8 cellular contexts compared by ENCODE assay signal in the genomic region with DNA sequence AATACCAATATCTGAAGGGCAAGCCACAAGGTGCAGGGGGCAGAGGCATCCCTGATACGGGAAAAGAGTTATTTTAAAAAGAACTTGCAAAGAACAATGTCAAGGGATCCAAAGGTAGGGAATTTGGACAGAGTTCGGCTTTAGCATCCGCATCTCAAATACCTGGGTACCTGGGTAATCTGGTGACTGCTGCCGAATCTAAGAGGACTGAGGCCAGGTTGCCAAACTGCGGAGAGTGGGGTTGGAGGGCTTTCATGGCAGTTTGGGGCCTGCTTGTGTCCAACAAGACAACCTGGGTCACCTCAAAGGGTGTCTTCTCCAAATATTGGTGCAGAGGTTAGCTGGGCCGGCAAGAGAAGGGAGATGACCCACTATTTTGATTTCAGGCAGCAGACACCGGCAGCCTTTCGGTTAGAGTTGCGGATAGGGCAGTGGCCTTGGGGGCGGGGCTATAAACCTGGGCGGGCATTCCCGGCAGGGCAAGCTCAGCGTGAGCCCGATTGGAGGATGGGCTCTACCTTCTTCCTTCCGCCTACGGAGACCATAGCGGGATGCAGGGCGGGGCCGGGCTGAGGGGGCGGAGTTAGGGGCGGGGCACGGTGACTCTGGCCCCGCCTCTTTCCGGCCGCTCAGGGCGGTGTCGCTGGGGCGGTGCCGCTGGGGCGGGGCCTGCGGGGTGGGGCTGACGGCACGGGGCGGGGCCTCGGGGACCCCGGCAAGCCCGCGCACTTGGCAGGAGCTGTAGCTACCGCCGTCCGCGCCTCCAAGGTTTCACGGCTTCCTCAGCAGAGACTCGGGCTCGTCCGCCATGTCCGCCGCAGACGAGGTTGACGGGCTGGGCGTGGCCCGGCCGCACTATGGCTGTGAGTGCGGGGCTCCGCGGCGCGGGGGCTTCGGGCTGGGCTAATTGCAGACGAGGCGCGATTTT. TPM values are rescaled to one million over a fixed set of nuclear protein-coding genes. Genes with fewer than 3 reads are reported as not detected.
A peak's percentile ranks its signal among the peaks of the same experiment; 100 is the strongest.
DNase-seq lines count a peak whose midpoint lies in the region; ATAC-seq and TF ChIP-seq lines count a peak whose summit lies in the region.

A gene with protein sequence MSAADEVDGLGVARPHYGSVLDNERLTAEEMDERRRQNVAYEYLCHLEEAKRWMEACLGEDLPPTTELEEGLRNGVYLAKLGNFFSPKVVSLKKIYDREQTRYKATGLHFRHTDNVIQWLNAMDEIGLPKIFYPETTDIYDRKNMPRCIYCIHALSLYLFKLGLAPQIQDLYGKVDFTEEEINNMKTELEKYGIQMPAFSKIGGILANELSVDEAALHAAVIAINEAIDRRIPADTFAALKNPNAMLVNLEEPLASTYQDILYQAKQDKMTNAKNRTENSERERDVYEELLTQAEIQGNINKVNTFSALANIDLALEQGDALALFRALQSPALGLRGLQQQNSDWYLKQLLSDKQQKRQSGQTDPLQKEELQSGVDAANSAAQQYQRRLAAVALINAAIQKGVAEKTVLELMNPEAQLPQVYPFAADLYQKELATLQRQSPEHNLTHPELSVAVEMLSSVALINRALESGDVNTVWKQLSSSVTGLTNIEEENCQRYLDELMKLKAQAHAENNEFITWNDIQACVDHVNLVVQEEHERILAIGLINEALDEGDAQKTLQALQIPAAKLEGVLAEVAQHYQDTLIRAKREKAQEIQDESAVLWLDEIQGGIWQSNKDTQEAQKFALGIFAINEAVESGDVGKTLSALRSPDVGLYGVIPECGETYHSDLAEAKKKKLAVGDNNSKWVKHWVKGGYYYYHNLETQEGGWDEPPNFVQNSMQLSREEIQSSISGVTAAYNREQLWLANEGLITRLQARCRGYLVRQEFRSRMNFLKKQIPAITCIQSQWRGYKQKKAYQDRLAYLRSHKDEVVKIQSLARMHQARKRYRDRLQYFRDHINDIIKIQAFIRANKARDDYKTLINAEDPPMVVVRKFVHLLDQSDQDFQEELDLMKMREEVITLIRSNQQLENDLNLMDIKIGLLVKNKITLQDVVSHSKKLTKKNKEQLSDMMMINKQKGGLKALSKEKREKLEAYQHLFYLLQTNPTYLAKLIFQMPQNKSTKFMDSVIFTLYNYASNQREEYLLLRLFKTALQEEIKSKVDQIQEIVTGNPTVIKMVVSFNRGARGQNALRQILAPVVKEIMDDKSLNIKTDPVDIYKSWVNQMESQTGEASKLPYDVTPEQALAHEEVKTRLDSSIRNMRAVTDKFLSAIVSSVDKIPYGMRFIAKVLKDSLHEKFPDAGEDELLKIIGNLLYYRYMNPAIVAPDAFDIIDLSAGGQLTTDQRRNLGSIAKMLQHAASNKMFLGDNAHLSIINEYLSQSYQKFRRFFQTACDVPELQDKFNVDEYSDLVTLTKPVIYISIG (N-terminal part only) (plus strand): TSS at position 709 of the 928 bp plus-strand sequence. CDS start 100 bp downstream, at position 809.

- H3K4me1 ChIP-seq in adipocyte (ENCODE audit: control insufficient read depth, insufficient read depth, low read length) = peaks cover 19% of the 10 kb centered on the region
- H3K4me1 ChIP-seq in heart left ventricle = peaks cover 4 to 45% (median 35%) of the 10 kb centered on the region in 12 donors
- peaks cover 23 to 38% (median 32%) of the 10 kb centered on the region in 4 donors for H3K4me1 ChIP-seq in upper lobe of left lung

- peak in 1 of 4 donors; percentile 12 for TF ChIP-seq EP300 in upper lobe of left lung (IDR thresholded peaks at IDR 0.05)

- H3K36me3 ChIP-seq in adipocyte (ENCODE audit: control insufficient read depth, insufficient read depth, low read length, severe bottlenecking) (peaks cover 21% of the 10 kb centered on the region), heart left ventricle (peaks cover 0 to 26% (median 23%) of the 10 kb centered on the region in 9 donors), upper lobe of left lung (peaks cover 6 to 17% (median 8%) of the 10 kb centered on the region in 4 donors)

- 6 to 16% (median 8%) methylated on average over 22 to 62 of the region's 62 CpGs for WGBS in heart left ventricle, 4 donors
- 15 to 34% methylated on average over 9 to 16 of the region's 62 CpGs for WGBS in upper lobe of left lung, 2 donors

- H3K27ac ChIP-seq in heart left ventricle (peak within 1 kb of the TSS; percentile 94 to 100 (median 98)), upper lobe of left lung (peak within 1 kb of the TSS; percentile 98 to 100 (median 99))

- H3K9me3 ChIP-seq in adipocyte (ENCODE audit: control insufficient read depth, low read length) (no peaks in the 10 kb centered on the region), heart left ventricle (no peaks in the 10 kb centered on the region), upper lobe of left lung (no peaks in the 10 kb centered on the region)

- H3K4me3 ChIP-seq in GM12865 (ENCODE audit: low read depth, low read length) = peak within 1 kb of the TSS; percentile 98
- peak within 1 kb of the TSS; percentile 97 for H3K4me3 ChIP-seq in adipocyte (ENCODE audit: low read length)
- H3K4me3 ChIP-seq in heart left ventricle = peak within 1 kb of the TSS; percentile 76 to 100 (median 94)
- H3K4me3 ChIP-seq in upper lobe of left lung = peak within 1 kb of the TSS; percentile 69 to 98 (median 88)

- TF ChIP-seq CTCF in GM12865 (IDR thresholded peaks at IDR 0.05; ENCODE audit: insufficient read depth, low read depth, low read length, missing control alignments) (no peak), heart left ventricle (IDR thresholded peaks at IDR 0.05) (no peak), upper lobe of left lung (IDR thresholded peaks at IDR 0.05) (no peak)

- intact Hi-C loops in heart left ventricle (cut with DNase I) (loop anchor here in 6 of 10 donors (1.0 to 5.0 kb wide), 5 partner anchors 17 to 75 kb away; a partner anchor contains a TSS), posterior cingulate gyrus (cut with DNase I) (loop anchor here (2.0 to 5.0 kb wide), 2 partner anchors 35 to 71 kb away; a partner anchor contains a TSS)

- peak within 1 kb of the TSS; percentile 96 for H3K9ac ChIP-seq in adipocyte (ENCODE audit: low read length)

- TF ChIP-seq POLR2A in heart left ventricle (IDR thresholded peaks at IDR 0.05) (peak in 1 of 2 donors; percentile 90), upper lobe of left lung (IDR thresholded peaks at IDR 0.05) (peak; percentile 53 to 96 (median 84))

- H3K27me3 ChIP-seq in adipocyte (replicated peaks; ENCODE audit: control insufficient read depth, insufficient read depth, low read length) = no peaks in the 10 kb centered on the region
- no peaks in the 10 kb centered on the region for H3K27me3 ChIP-seq in heart left ventricle
- no peaks in the 10 kb centered on the region for H3K27me3 ChIP-seq in upper lobe of left lung

- ATAC-seq in HG02763 (IDR thresholded peaks at IDR 0.05; ENCODE audit: unreplicated experiment) = peak; percentile 91
- ATAC-seq in heart left ventricle = peak; percentile 98 to 99 (median 98)
- peak; percentile 98 to 100 for ATAC-seq in upper lobe of left lung (ENCODE audit: low FRiP score in 2 of 2)

- peak; percentile 98 for DNase-seq in GM12865 (ENCODE audit: low read depth)
- peak; percentile 84 for DNase-seq in NCI-H1417 treated with DMSO at 0.1 percent for 48 hours (lab: John Stamatoyannopoulos, UW)
- DNase-seq in SW480 (ENCODE audit: low spot score) = peak; percentile 96
- peak; percentile 97 for DNase-seq in adipocyte (ENCODE audit: low read depth)
- DNase-seq in heart left ventricle = peak; percentile 98 to 99 (median 98)
- DNase-seq in posterior cingulate gyrus = peak; percentile 87 to 99 (median 94)
- peak; percentile 98 to 99 for DNase-seq in upper lobe of left lung

RNA-seq across cellular contexts. Expression of the gene that starts here (rescaled TPM):
- total RNA-seq in heart left ventricle (100 to 1,000 TPM in 1 of 9 donors, 10 to 100 TPM in 8; 28.6 to 115 (median 36.8) TPM), upper lobe of left lung (100 to 1,000 TPM; 216 to 502 (median 344) TPM)
- polyA plus RNA-seq in heart left ventricle = 10 to 100 TPM; 18.9 to 31.3 TPM

Comparison
In these comparisons a context has a peak if more than half of its experiments do, and no peak if none do; other contexts are left out.
1. Peak in every context shown above with its lines: DNase-seq, ATAC-seq, H3K4me3 ChIP-seq and H3K27ac ChIP-seq.